In genomic region chr10:3538291-3538849, GRCh38 we compare ENCODE assay signal across 10 cellular contexts.
A peak's percentile ranks its signal among the peaks of the same experiment; 100 is the strongest.
DNase-seq lines count a peak whose midpoint lies in the region; ATAC-seq and TF ChIP-seq lines count a peak whose summit lies in the region.
"Had no signal": no experiment of that assay in that cellular context is flagged by ENCODE, and none has a peak within 500 bp of the region (broad histone marks: within the 10 kb centered on the region; RNA-seq: fewer than 3 reads in every experiment).

No MANE protein-coding gene starts in this region.

- peaks cover 2% of the 10 kb centered on the region for H3K27me3 Mint-ChIP-seq in HFFc6 (ENCODE audit: insufficient read depth)
- H3K27me3 Mint-ChIP-seq in activated CD4-positive, alpha-beta memory T cell treated with anti-CD3 and anti-CD28 coated beads, Interleukin-2, amount 10 ng/mL, durations not matched to agents 7 days and 5 days, result peaks cover 2% of the 10 kb centered on the region
- no peaks in the 10 kb centered on the region for H3K27me3 Mint-ChIP-seq in activated CD8-positive, alpha-beta T cell treated with anti-CD3 and anti-CD28 coated beads, Interleukin-2, amount 10 ng/mL, durations not matched to agents 7 days and 5 days (ENCODE audit: low read depth)
- H3K27me3 Mint-ChIP-seq: central memory CD8-positive, alpha-beta T cell had no signal

- intact Hi-C loops in esophagus muscularis mucosa (cut with DNase I), result no loop called here

- H3K4me3 Mint-ChIP-seq in HFFc6, result peak overlapping the region; percentile 81
- H3K4me3 Mint-ChIP-seq in activated CD4-positive, alpha-beta memory T cell treated with anti-CD3 and anti-CD28 coated beads, Interleukin-2, amount 10 ng/mL, durations not matched to agents 7 days and 5 days, result no peak overlapping the region
- H3K4me3 Mint-ChIP-seq in activated CD8-positive, alpha-beta T cell treated with anti-CD3 and anti-CD28 coated beads, Interleukin-2, amount 10 ng/mL, durations not matched to agents 7 days and 5 days, result no peak overlapping the region
- H3K4me3 Mint-ChIP-seq: central memory CD8-positive, alpha-beta T cell had no signal

- DNase-seq in HFFc6, result peak; percentile 41
- peak; percentile 31 for DNase-seq in SHP77 treated with DMSO at 0.1 percent for 48 hours (lab: John Stamatoyannopoulos, UW)
- no peak for DNase-seq in esophagus muscularis mucosa (ENCODE audit: extremely low spot score)
- DNase-seq in germinal center (ENCODE audit: low spot score), result no peak
- DNase-seq in activated CD4-positive, alpha-beta memory T cell treated with anti-CD3 and anti-CD28 coated beads, Interleukin-2, amount 10 ng/mL, durations not matched to agents 7 days and 5 days, result no peak
- DNase-seq in activated CD8-positive, alpha-beta T cell treated with anti-CD3 and anti-CD28 coated beads, Interleukin-2, amount 10 ng/mL, durations not matched to agents 7 days and 5 days, result no peak
- DNase-seq: GDM1, GOT3 had no signal

- H3K9me3 ChIP-seq in esophagus muscularis mucosa (no peaks in the 10 kb centered on the region), skeletal muscle tissue (ENCODE audit: control insufficient read depth in 3 of 3, low read length in 3 of 3) (no peaks in the 10 kb centered on the region)

- H3K27ac Mint-ChIP-seq in HFFc6, result peak overlapping the region; percentile 96
- H3K27ac Mint-ChIP-seq in activated CD4-positive, alpha-beta memory T cell treated with anti-CD3 and anti-CD28 coated beads, Interleukin-2, amount 10 ng/mL, durations not matched to agents 7 days and 5 days, result no peak overlapping the region
- H3K27ac Mint-ChIP-seq in activated CD8-positive, alpha-beta T cell treated with anti-CD3 and anti-CD28 coated beads, Interleukin-2, amount 10 ng/mL, durations not matched to agents 7 days and 5 days, result no peak overlapping the region

- POLR2A ChIA-PET in activated CD4-positive, alpha-beta memory T cell treated with anti-CD3 and anti-CD28 coated beads, Interleukin-2, amount 10 ng/mL, durations not matched to agents 7 days and 5 days (lab: Charles Lee), result no interaction called here
- POLR2A ChIA-PET in activated CD8-positive, alpha-beta T cell treated with anti-CD3 and anti-CD28 coated beads, Interleukin-2, amount 10 ng/mL, durations not matched to agents 7 days and 5 days (lab: Charles Lee), result no interaction called here

- H3K4me1 Mint-ChIP-seq in HFFc6 (ENCODE audit: low read depth), result peaks cover 51% of the 10 kb centered on the region
- no peaks in the 10 kb centered on the region for H3K4me1 Mint-ChIP-seq in activated CD4-positive, alpha-beta memory T cell treated with anti-CD3 and anti-CD28 coated beads, Interleukin-2, amount 10 ng/mL, durations not matched to agents 7 days and 5 days
- no peaks in the 10 kb centered on the region for H3K4me1 Mint-ChIP-seq in activated CD8-positive, alpha-beta T cell treated with anti-CD3 and anti-CD28 coated beads, Interleukin-2, amount 10 ng/mL, durations not matched to agents 7 days and 5 days (ENCODE audit: low read depth)
- H3K4me1 Mint-ChIP-seq: central memory CD8-positive, alpha-beta T cell had no signal

- H3K4me1 ChIP-seq in esophagus muscularis mucosa, result peaks cover 0 to 21% (median 19%) of the 10 kb centered on the region in 4 donors
- peaks cover 5 to 12% (median 6%) of the 10 kb centered on the region in 3 donors for H3K4me1 ChIP-seq in skeletal muscle tissue (ENCODE audit: control insufficient read depth in 3 of 3, insufficient read depth in 3 of 3, low read length in 3 of 3)

- TF ChIP-seq POLR2A in esophagus muscularis mucosa (IDR thresholded peaks at IDR 0.05; ENCODE audit: low read depth), result no peak

- H3K36me3 ChIP-seq in esophagus muscularis mucosa (no peaks in the 10 kb centered on the region), skeletal muscle tissue (ENCODE audit: control insufficient read depth in 3 of 3, insufficient read depth in 3 of 3, low read length in 3 of 3) (no peaks in the 10 kb centered on the region)

- CTCF ChIA-PET in activated CD4-positive, alpha-beta memory T cell treated with anti-CD3 and anti-CD28 coated beads, Interleukin-2, amount 10 ng/mL, durations not matched to agents 7 days and 5 days (lab: Charles Lee), result no interaction called here
- CTCF ChIA-PET in activated CD8-positive, alpha-beta T cell treated with anti-CD3 and anti-CD28 coated beads, Interleukin-2, amount 10 ng/mL, durations not matched to agents 7 days and 5 days (lab: Charles Lee), result no interaction called here

- H3K9ac ChIP-seq in skeletal muscle tissue (ENCODE audit: low read depth in 1 of 3, low read length in 3 of 3), result peak overlapping the region in 1 of 3 donors; percentile 64

- no peak for TF ChIP-seq EP300 in esophagus muscularis mucosa (IDR thresholded peaks at IDR 0.05)

- H3K27me3 ChIP-seq in esophagus muscularis mucosa (no peaks in the 10 kb centered on the region), skeletal muscle tissue (ENCODE audit: control insufficient read depth in 3 of 3, insufficient read depth in 3 of 3, low read length in 3 of 3) (no peaks in the 10 kb centered on the region)

- no peak for ATAC-seq in activated CD8-positive, alpha-beta T cell treated with anti-CD3 and anti-CD28 coated beads, Interleukin-2, amount 10 ng/mL, durations not matched to agents 7 days and 5 days

- H3K4me3 ChIP-seq in esophagus muscularis mucosa (no peak overlapping the region), skeletal muscle tissue (ENCODE audit: low read length in 3 of 3) (no peak overlapping the region)

- H3K36me3 Mint-ChIP-seq in HFFc6 (ENCODE audit: low read depth), result no peaks in the 10 kb centered on the region
- H3K36me3 Mint-ChIP-seq in activated CD4-positive, alpha-beta memory T cell treated with anti-CD3 and anti-CD28 coated beads, Interleukin-2, amount 10 ng/mL, durations not matched to agents 7 days and 5 days (ENCODE audit: low read depth), result no peaks in the 10 kb centered on the region
- no peaks in the 10 kb centered on the region for H3K36me3 Mint-ChIP-seq in activated CD8-positive, alpha-beta T cell treated with anti-CD3 and anti-CD28 coated beads, Interleukin-2, amount 10 ng/mL, durations not matched to agents 7 days and 5 days (ENCODE audit: low read depth)

- H3K27ac ChIP-seq in esophagus muscularis mucosa (replicated peaks in 1 of 4), result peak overlapping the region; percentile 65 to 76 (median 70)
- H3K27ac ChIP-seq in skeletal muscle tissue (ENCODE audit: low read depth, low read length), result peak overlapping the region; percentile 47

- H3K9me3 Mint-ChIP-seq in HFFc6, result no peaks in the 10 kb centered on the region
- H3K9me3 Mint-ChIP-seq in activated CD4-positive, alpha-beta memory T cell treated with anti-CD3 and anti-CD28 coated beads, Interleukin-2, amount 10 ng/mL, durations not matched to agents 7 days and 5 days, result no peaks in the 10 kb centered on the region
- H3K9me3 Mint-ChIP-seq in activated CD8-positive, alpha-beta T cell treated with anti-CD3 and anti-CD28 coated beads, Interleukin-2, amount 10 ng/mL, durations not matched to agents 7 days and 5 days (ENCODE audit: insufficient read depth), result no peaks in the 10 kb centered on the region
- H3K9me3 Mint-ChIP-seq: central memory CD8-positive, alpha-beta T cell had no signal

- 85% methylated on average over 9 of the region's 9 CpGs for WGBS in esophagus muscularis mucosa

- TF ChIP-seq CTCF in HFFc6 (IDR thresholded peaks at IDR 0.05) (no peak), esophagus muscularis mucosa (IDR thresholded peaks at IDR 0.05) (no peak)

Comparison
In these comparisons a context has a peak if more than half of its experiments do, and no peak if none do; other contexts are left out.
1. DNase-seq: peak in HFFc6 (single experiment) and SHP77 treated with DMSO at 0.1 percent for 48 hours (single experiment); none in esophagus muscularis mucosa (single experiment), germinal center (single experiment), activated CD4-positive, alpha-beta memory T cell treated with anti-CD3 and anti-CD28 coated beads, Interleukin-2, amount 10 ng/mL, durations not matched to agents 7 days and 5 days (single experiment) and activated CD8-positive, alpha-beta T cell treated with anti-CD3 and anti-CD28 coated beads, Interleukin-2, amount 10 ng/mL, durations not matched to agents 7 days and 5 days (single experiment).